23 cellular contexts compared by ENCODE assay signal in genomic region chr2:42742740-42743666, GRCh38. TPM values are rescaled to one million over a fixed set of nuclear protein-coding genes. Genes with fewer than 3 reads are reported as not detected.
A peak's percentile ranks its signal among the peaks of the same experiment; 100 is the strongest.
DNase-seq lines count a peak whose midpoint lies in the region; ATAC-seq and TF ChIP-seq lines count a peak whose summit lies in the region.
"Had no signal": no experiment of that assay in that cellular context is flagged by ENCODE, and none has a peak within 500 bp of the region (broad histone marks: within the 10 kb centered on the region; RNA-seq: fewer than 3 reads in every experiment).

No MANE protein-coding gene starts in this region.

- TF ChIP-seq CTCF in GM12864 (IDR thresholded peaks at IDR 0.05; ENCODE audit: low read depth, low read length, missing control alignments) (peak; percentile 15), dorsolateral prefrontal cortex (IDR thresholded peaks at IDR 0.05 in 54 of 56, conservative IDR thresholded peaks at IDR 0.05 in 2 of 56; ENCODE audit: low read depth in 1 of 56, partially characterized antibody in 56 of 56) (peak in 1 of 56 donors; percentile 16), chondrocyte (IDR thresholded peaks at IDR 0.05) (no peak)

- ATAC-seq in stimulated activated effector memory CD8-positive, alpha-beta T cell treated with anti-CD3 and anti-CD28 coated beads, Interleukin-12 subunit alpha, Interleukin-12 subunit beta, amount 100 ng/mL, for 72 hours = no peak
- ATAC-seq in GM19397 (IDR thresholded peaks at IDR 0.05; ENCODE audit: unreplicated experiment) (no peak), HG03108 (IDR thresholded peaks at IDR 0.05; ENCODE audit: unreplicated experiment) (no peak)
- ATAC-seq: K562, mucosa of descending colon had no signal

- H3K27ac Mint-ChIP-seq in stimulated activated effector memory CD8-positive, alpha-beta T cell treated with anti-CD3 and anti-CD28 coated beads, Interleukin-12 subunit alpha, Interleukin-12 subunit beta, amount 100 ng/mL, for 72 hours = peak overlapping the region; percentile 26
- no peak overlapping the region for H3K27ac Mint-ChIP-seq in chondrocyte (ENCODE audit: unreplicated experiment)
- H3K27ac Mint-ChIP-seq: activated CD4-positive, alpha-beta T cell treated with anti-CD3 and anti-CD28 coated beads, Interleukin-2, amount 10 ng/mL, durations not matched to agents 24 days and 14 days; CD4-positive, alpha-beta memory T cell had no signal

- peak overlapping the region in 30 of 59 donors; percentile 3 to 71 (median 44) for H3K27ac ChIP-seq in dorsolateral prefrontal cortex
- H3K27ac ChIP-seq: adrenal gland, cardiac muscle cell, neutrophil, testis had no signal

- intact Hi-C loops in dorsolateral prefrontal cortex (cut with DNase I) = no loop called here

- no peaks in the 10 kb centered on the region for H3K4me1 Mint-ChIP-seq in stimulated activated effector memory CD8-positive, alpha-beta T cell treated with anti-CD3 and anti-CD28 coated beads, Interleukin-12 subunit alpha, Interleukin-12 subunit beta, amount 100 ng/mL, for 72 hours
- H3K4me1 Mint-ChIP-seq in chondrocyte (ENCODE audit: low read depth) = peaks cover 3% of the 10 kb centered on the region

- no peaks in the 10 kb centered on the region for H3K9me3 Mint-ChIP-seq in stimulated activated effector memory CD8-positive, alpha-beta T cell treated with anti-CD3 and anti-CD28 coated beads, Interleukin-12 subunit alpha, Interleukin-12 subunit beta, amount 100 ng/mL, for 72 hours
- peaks cover 5% of the 10 kb centered on the region for H3K9me3 Mint-ChIP-seq in chondrocyte (ENCODE audit: low read depth)
- H3K9me3 Mint-ChIP-seq: activated CD4-positive, alpha-beta T cell treated with anti-CD3 and anti-CD28 coated beads, Interleukin-2, amount 10 ng/mL, durations not matched to agents 24 days and 14 days had no signal

- H3K36me3 Mint-ChIP-seq in stimulated activated effector memory CD8-positive, alpha-beta T cell treated with anti-CD3 and anti-CD28 coated beads, Interleukin-12 subunit alpha, Interleukin-12 subunit beta, amount 100 ng/mL, for 72 hours = no peaks in the 10 kb centered on the region
- H3K36me3 Mint-ChIP-seq in chondrocyte (ENCODE audit: low read depth) = peaks cover 14% of the 10 kb centered on the region

- H3K27me3 ChIP-seq in dorsolateral prefrontal cortex = no peaks in the 10 kb centered on the region
- H3K27me3 ChIP-seq: adrenal gland, cardiac muscle cell, neutrophil, testis had no signal

- H3K27me3 Mint-ChIP-seq in chondrocyte (ENCODE audit: low read depth) = no peaks in the 10 kb centered on the region
- H3K27me3 Mint-ChIP-seq: activated CD4-positive, alpha-beta T cell treated with anti-CD3 and anti-CD28 coated beads, Interleukin-2, amount 10 ng/mL, durations not matched to agents 24 days and 14 days; CD4-positive, alpha-beta memory T cell had no signal

- no peak overlapping the region for H3K4me3 Mint-ChIP-seq in stimulated activated effector memory CD8-positive, alpha-beta T cell treated with anti-CD3 and anti-CD28 coated beads, Interleukin-12 subunit alpha, Interleukin-12 subunit beta, amount 100 ng/mL, for 72 hours
- no peak overlapping the region for H3K4me3 Mint-ChIP-seq in chondrocyte (ENCODE audit: unreplicated experiment)
- H3K4me3 Mint-ChIP-seq: activated CD4-positive, alpha-beta T cell treated with anti-CD3 and anti-CD28 coated beads, Interleukin-2, amount 10 ng/mL, durations not matched to agents 24 days and 14 days; CD4-positive, alpha-beta memory T cell had no signal

- DNase-seq in GM12864 (ENCODE audit: low read depth) (no peak), M059J (ENCODE audit: low read depth) (peak; percentile 30), dorsolateral prefrontal cortex (no peak), chondrocyte (ENCODE audit: low spot score) (no peak)
- DNase-seq in stimulated activated effector memory CD8-positive, alpha-beta T cell treated with anti-CD3 and anti-CD28 coated beads, Interleukin-12 subunit alpha, Interleukin-12 subunit beta, amount 100 ng/mL, for 72 hours (ENCODE audit: low spot score in 2 of 2) = no peak
- DNase-seq: activated CD4-positive, alpha-beta T cell treated with anti-CD3 and anti-CD28 coated beads, Interleukin-2, amount 10 ng/mL, durations not matched to agents 24 days and 14 days; activated CD8-positive, alpha-beta memory T cell treated with anti-CD3 and anti-CD28 coated beads, Interleukin-2, amount 50 U/mL, for 4 hours; activated effector memory CD4-positive, alpha-beta T cell treated with Interleukin-2 at 50 U/mL for 16 hours; adrenal gland; CD4-positive, alpha-beta memory T cell; H7; mucosa of descending colon; NCI-H2081; Right ventricle myocardium superior; stimulated activated CD4-positive, alpha-beta T cell treated with anti-CD3 and anti-CD28 coated beads, Interleukin-12 subunit alpha, Interleukin-12 subunit beta, amount 100 ng/mL, for 4 hours; testis had no signal

- H3K4me3 ChIP-seq in GM12864 (ENCODE audit: low read depth, low read length) (no peak overlapping the region), dorsolateral prefrontal cortex (no peak overlapping the region)
- H3K4me3 ChIP-seq: adrenal gland, cardiac muscle cell, K562, mucosa of descending colon, testis had no signal

RNA-seq across cellular contexts. Expression of gene OXER1, which starts 20.9 kb away (rescaled TPM):
- not detected in 2 replicates for total RNA-seq in M059J (2014; rRNA removed; shearing (Covaris generic))
- total RNA-seq in dorsolateral prefrontal cortex (1 to 10 TPM in 14 of 120 experiments, under 1 TPM in 81, not detected in 25; 0.21 to 1.7 (median 0.58) TPM), chondrocyte (0.31 to 1.8 TPM (median 1.7 TPM) in 3 replicates)
- total RNA-seq: CD4-positive, alpha-beta memory T cell; glomerular endothelial cell; K562; NCI-H460 had no signal

RNA-seq across cellular contexts. Expression of gene HAAO, which starts 49.4 kb away (rescaled TPM):
- not detected in 2 replicates for total RNA-seq in M059J (2014; rRNA removed; shearing (Covaris generic))
- total RNA-seq in dorsolateral prefrontal cortex (1 to 10 TPM in 116 of 120 experiments, under 1 TPM in 4; 0.65 to 6.9 (median 2.5) TPM), chondrocyte (1.6 to 8.5 TPM (median 8.2 TPM) in 3 replicates)
- total RNA-seq: glomerular endothelial cell, K562, NCI-H460 had no signal
